Comparison of ENCODE assay signal across 21 cellular contexts in the genomic region with DNA sequence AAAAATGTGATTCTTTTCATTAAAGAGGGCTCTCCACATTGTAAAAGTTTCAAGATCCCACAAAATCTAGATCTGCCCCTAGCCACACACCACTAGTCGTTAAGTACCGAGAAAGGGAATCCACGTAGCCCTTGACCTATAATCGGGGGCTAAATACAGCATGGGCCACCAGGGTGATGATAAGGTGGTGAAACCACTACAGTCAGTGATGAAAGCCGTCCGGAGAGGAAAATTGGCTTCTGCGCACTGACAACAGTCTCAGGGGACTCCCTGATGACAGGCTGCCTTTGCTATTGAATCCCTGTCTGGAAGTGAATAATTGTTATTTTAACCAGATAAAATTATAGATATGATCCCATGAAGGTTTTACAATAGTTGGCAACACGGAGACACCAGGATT. TPM values are rescaled to one million over a fixed set of nuclear protein-coding genes. Genes with fewer than 3 reads are reported as not detected.
"Had no signal": no experiment of that assay in that cellular context is flagged by ENCODE, and none has a peak within 500 bp of the region (broad histone marks: within the 10 kb centered on the region; RNA-seq: fewer than 3 reads in every experiment).

No MANE protein-coding gene starts in this region.

- H3K36me3 ChIP-seq: brain microvascular endothelial cell, gastrocnemius medialis, transverse colon had no signal

- DNase-seq: activated B cell treated with CpG ODN at 0.5 μM for 24 hours; activated CD4-positive, alpha-beta T cell treated with anti-CD3 and anti-CD28 coated beads, Interleukin-2, amount 10 ng/mL, durations not matched to agents 24 days and 14 days; activated CD8-positive, alpha-beta memory T cell treated with anti-CD3 and anti-CD28 coated beads, Interleukin-2, amount 50 U/mL, for 4 hours; activated CD8-positive, alpha-beta T cell treated with anti-CD3 and anti-CD28 coated beads, Interleukin-2, amount 10 ng/mL, durations not matched to agents 7 days and 5 days; activated gamma-delta T cell; activated T-cell treated with anti-CD3 and anti-CD28 coated beads, Interleukin-2, amount 50 U/mL, for 72 hours; amniotic stem cell; brain microvascular endothelial cell; dermis blood vessel endothelial cell; stimulated activated CD4-positive, alpha-beta T cell treated with anti-CD3 and anti-CD28 coated beads, Interleukin-2, amount 100 ng/mL, for 48 hours; T-helper 2 cell; transverse colon had no signal

- ATAC-seq: activated CD8-positive, alpha-beta T cell treated with anti-CD3 and anti-CD28 coated beads, Interleukin-2, amount 10 ng/mL, durations not matched to agents 7 days and 5 days; activated T-cell treated with anti-CD3 and anti-CD28 coated beads, Interleukin-2, amount 50 U/mL, for 72 hours; stimulated activated memory B cell treated with anti-CD40 and anti-IgM and Interleukin-4, amounts not matched to agents 10 μg/mL and 1 μg/mL and 100 μg/mL, for 72 hours had no signal

- H3K9me3 ChIP-seq: gastrocnemius medialis, transverse colon had no signal

- FAIRE-seq: islet of Langerhans had no signal

- H3K4me1 ChIP-seq: transverse colon had no signal

- H3K4me3 ChIP-seq: gastrocnemius medialis, transverse colon had no signal

- H3K27ac ChIP-seq: brain microvascular endothelial cell, transverse colon had no signal

- H3K27me3 ChIP-seq: brain microvascular endothelial cell, gastrocnemius medialis, transverse colon had no signal

RNA-seq across cellular contexts. Expression of a gene that starts 4.6 kb away (rescaled TPM):
- total RNA-seq: activated B cell treated with CpG ODN at 0.5 μM for 24 hours; activated CD4-positive, alpha-beta T cell treated with anti-CD3 and anti-CD28 coated beads, Interleukin-2, amount 10 ng/mL, durations not matched to agents 24 days and 14 days; activated CD8-positive, alpha-beta T cell treated with anti-CD3 and anti-CD28 coated beads, Interleukin-2, amount 10 ng/mL, durations not matched to agents 7 days and 5 days; activated T-cell treated with anti-CD3 and anti-CD28 coated beads, Interleukin-2, amount 50 U/mL, for 72 hours; cerebellum; dermis blood vessel endothelial cell; epithelial cell of proximal tubule; gastrocnemius medialis; lower leg skin; osteocyte; pulmonary artery endothelial cell; skeletal muscle tissue; transverse colon had no signal
